8 cellular contexts compared by ENCODE assay signal in the genomic region with DNA sequence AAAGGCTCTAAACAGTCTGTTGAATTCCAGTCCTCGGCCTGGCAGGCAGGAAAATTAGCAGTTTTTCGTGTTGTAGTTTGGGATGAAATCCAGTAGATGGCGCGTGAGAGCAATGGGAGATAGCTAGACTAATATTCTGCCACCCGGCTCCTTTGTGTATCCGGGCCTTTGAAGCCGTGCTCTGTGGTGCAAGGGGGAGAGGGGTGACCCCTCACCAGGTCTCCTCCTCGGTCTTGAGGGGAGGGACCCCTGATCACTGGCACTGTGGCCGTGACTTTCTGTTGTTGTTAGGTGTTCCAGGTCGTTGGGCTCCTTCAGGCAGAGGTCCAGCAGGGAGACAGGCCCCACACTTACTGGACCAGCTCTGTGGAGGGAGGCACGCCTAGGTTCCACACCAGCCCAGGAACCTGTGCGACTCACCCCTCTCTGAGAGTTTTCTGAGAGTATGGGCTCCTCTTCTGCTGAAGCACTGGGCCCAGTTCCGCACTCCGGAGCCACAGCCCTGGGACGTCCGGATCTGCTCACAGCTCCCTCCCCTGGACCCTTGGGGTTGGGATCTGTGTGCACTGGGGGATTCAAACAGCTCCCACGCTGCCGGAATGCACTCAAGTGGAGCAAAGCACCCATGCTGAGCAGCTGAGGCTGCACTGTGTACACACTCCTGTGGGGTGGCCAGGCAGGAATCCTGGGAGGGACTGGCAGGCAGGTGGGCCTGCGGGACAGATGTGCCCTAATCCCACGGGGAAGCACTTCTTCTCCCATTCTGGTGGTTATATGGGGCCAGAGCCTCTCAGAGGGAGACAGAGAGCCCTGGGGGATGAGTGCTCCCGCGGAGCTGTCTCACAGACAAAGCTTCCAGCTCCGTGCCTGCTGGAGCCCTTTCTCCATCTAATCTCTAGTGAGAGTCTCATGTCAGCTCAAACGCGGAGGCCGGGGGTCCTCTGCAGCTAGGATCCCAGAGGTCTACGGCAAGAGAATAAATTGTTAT. TPM values are rescaled to one million over a fixed set of nuclear protein-coding genes. Genes with fewer than 3 reads are reported as not detected.
DNase-seq lines count a peak whose midpoint lies in the region; ATAC-seq and TF ChIP-seq lines count a peak whose summit lies in the region.

No MANE protein-coding gene starts in this region.

- intact Hi-C loops in right lobe of liver (cut with DNase I) = no loop called here

- WGBS in right lobe of liver (ENCODE audit: insufficient coverage, low coverage, low lambda C conversion rate, missing lambda C conversion rate) = 14% methylated on average over 9 of the region's 27 CpGs

- DNase-seq in DMS53 (lab: John Stamatoyannopoulos, UW) (peak; percentile 91), HK-2 (ENCODE audit: unreplicated experiment) (peak; percentile 77), NCI-H69 (lab: John Stamatoyannopoulos, UW) (peak; percentile 60), ecto neural progenitor cell (ENCODE audit: low spot score) (peak; percentile 74), right lobe of liver (peak in 1 of 3 donors; percentile 64)
- DNase-seq in activated CD4-positive, alpha-beta T cell treated with anti-CD3 and anti-CD28 coated beads, Interleukin-2, amount 50 U/mL, for 1 hour = peak; percentile 45
- peak; percentile 20 for DNase-seq in stimulated activated CD8-positive, alpha-beta memory T cell treated with anti-CD3 and anti-CD28 coated beads, Interleukin-12 subunit alpha, Interleukin-12 subunit beta, amount 100 ng/mL, for 1 hour (ENCODE audit: low read depth)

- H3K9me3 ChIP-seq in right lobe of liver = no peaks in the 10 kb centered on the region

- H3K27ac ChIP-seq in right lobe of liver = no peak overlapping the region

- H3K36me3 ChIP-seq in right lobe of liver = no peaks in the 10 kb centered on the region

- no peaks in the 10 kb centered on the region for H3K27me3 ChIP-seq in right lobe of liver

- ATAC-seq in right lobe of liver (peak; percentile 77 to 88 (median 86)), GM21717 (IDR thresholded peaks at IDR 0.05; ENCODE audit: unreplicated experiment) (no peak)

- no peak for TF ChIP-seq POLR2A in right lobe of liver (IDR thresholded peaks at IDR 0.05)

- peak; percentile 71 to 84 (median 84) for TF ChIP-seq CTCF in right lobe of liver (IDR thresholded peaks at IDR 0.05)

- peaks cover 0 to 18% (median 0%) of the 10 kb centered on the region in 4 donors for H3K4me1 ChIP-seq in right lobe of liver

- H3K4me3 ChIP-seq in right lobe of liver = no peak overlapping the region

RNA-seq across cellular contexts. Expression of a gene that starts 8.8 kb away (rescaled TPM):
- total RNA-seq in right lobe of liver = not detected

RNA-seq across cellular contexts. Expression of a gene that starts 30.6 kb away (rescaled TPM):
- total RNA-seq in right lobe of liver = not detected
